1 cellular context compared by ENCODE assay signal in the genomic region with DNA sequence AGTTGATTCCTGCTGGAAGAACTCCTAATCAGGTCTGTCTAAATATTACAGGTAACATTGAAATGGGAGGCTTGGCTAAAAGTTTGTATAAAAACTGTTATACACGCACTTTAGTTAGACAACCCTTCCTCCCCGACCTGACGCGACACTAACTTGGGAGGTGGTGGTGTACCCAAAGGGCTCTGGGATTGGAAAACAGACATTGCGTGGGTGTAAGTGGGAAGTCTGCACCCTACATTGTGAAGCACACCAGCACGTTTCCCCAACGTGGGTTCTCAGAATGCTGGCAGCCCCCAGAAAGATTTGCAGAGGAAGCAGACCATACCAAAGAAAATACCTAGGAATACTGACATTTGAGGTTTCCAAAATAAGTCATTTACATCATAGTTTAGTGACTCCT. TPM values are rescaled to one million over a fixed set of nuclear protein-coding genes. Genes with fewer than 3 reads are reported as not detected.
"Had no signal": no experiment of that assay in that cellular context is flagged by ENCODE, and none has a peak within 500 bp of the region (broad histone marks: within the 10 kb centered on the region; RNA-seq: fewer than 3 reads in every experiment).

No MANE protein-coding gene starts in this region.

- ATAC-seq: GM12878 had no signal

- H3K4me3 ChIP-seq: GM12878 had no signal

RNA-seq across cellular contexts. Expression of gene OR2T11, which starts 16.8 kb away (rescaled TPM):
- total RNA-seq: GM12878 had no signal
- polyA plus RNA-seq: GM12878 had no signal

RNA-seq across cellular contexts. Expression of gene OR2T10, which starts 20.6 kb away (rescaled TPM):
- total RNA-seq: GM12878 had no signal
- polyA plus RNA-seq: GM12878 had no signal
